7 cellular contexts compared by ENCODE assay signal in the genomic region with DNA sequence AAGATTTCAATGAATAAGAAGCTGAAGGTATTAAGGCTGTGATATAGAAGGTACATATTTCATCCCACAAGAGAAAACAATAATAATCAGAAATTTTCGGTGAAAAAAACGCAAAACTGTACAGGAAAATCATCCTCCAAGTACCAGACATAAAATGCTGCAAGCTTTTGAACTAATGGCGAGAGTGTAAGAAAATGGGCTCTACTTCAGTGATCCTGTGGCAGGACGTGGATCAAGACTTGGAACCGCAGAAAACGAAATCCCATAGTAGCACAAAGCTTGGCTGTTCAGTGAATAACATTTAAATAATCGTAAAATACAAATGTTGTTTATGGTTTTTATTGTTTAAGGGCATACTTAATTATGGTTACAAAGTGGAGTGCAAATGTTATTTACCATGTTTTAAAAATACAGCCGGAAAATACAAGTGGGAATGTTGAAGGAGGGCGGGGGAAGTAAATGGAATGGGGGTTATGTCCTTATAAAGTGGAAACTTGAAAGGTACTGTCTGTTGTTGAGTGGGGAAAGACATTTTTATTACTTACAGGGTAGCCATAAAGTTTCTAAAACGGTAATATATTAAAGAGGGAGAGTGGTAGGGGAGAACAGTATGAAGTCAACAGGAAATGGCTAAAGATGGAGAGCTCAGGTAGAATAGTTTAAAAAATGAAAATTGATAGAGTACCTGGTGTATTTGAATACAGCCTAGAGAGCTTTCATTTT. TPM values are rescaled to one million over a fixed set of nuclear protein-coding genes. Genes with fewer than 3 reads are reported as not detected.
DNase-seq lines count a peak whose midpoint lies in the region; ATAC-seq, FAIRE-seq and TF ChIP-seq lines count a peak whose summit lies in the region.

No MANE protein-coding gene starts in this region.

- TF ChIP-seq CTCF in astrocyte of the cerebellum (IDR thresholded peaks at IDR 0.05; ENCODE audit: low read depth, low read length, missing control alignments) (no peak), thoracic aorta (IDR thresholded peaks at IDR 0.05) (no peak)

- intact Hi-C loops in left colon (cut with DNase I, micrococcal nuclease), result no loop called here

- ATAC-seq in left colon, result peak; percentile 25
- no peak for ATAC-seq in thoracic aorta (ENCODE audit: insufficient number of reproducible peaks, low FRiP score, low read depth)

- DNase-seq in NCI-H1417 treated with DMSO at 0.1 percent for 48 hours (lab: John Stamatoyannopoulos, UW) (peak; percentile 73), astrocyte of the cerebellum (ENCODE audit: low read depth) (peak; percentile 2), left colon (no peak), thoracic aorta (ENCODE audit: low spot score) (no peak), cortex of kidney (lab: John Stamatoyannopoulos, UW) (no peak), ureter (ENCODE audit: low spot score) (no peak)

- in situ Hi-C loops in astrocyte of the cerebellum (cut with HindIII; ENCODE audit: low sequenced_read_pairs), result no loop called here

- peak; percentile 63 for FAIRE-seq in G401.6 (lab: Jason Lieb, UNC)

- H3K27me3 ChIP-seq in thoracic aorta (replicated peaks; ENCODE audit: insufficient read depth), result no peaks in the 10 kb centered on the region

- H3K9me3 ChIP-seq in thoracic aorta, result no peaks in the 10 kb centered on the region

- H3K36me3 ChIP-seq in thoracic aorta, result peaks cover 8% of the 10 kb centered on the region

- H3K27ac ChIP-seq in thoracic aorta, result peak overlapping the region; percentile 91 to 93

- H3K4me3 ChIP-seq in astrocyte of the cerebellum (ENCODE audit: low read depth, low read length), result peak overlapping the region; percentile 58
- H3K4me3 ChIP-seq in thoracic aorta, result peak overlapping the region; percentile 76

- peaks cover 26 to 32% of the 10 kb centered on the region in 2 donors for H3K4me1 ChIP-seq in thoracic aorta (ENCODE audit: control insufficient read depth in 1 of 2, low read depth in 2 of 2)

RNA-seq across cellular contexts. Expression of a gene that starts 1.1 kb away (rescaled TPM):
- total RNA-seq in left colon (1 to 10 TPM; 7.6 to 8.1 TPM), thoracic aorta (10 to 100 TPM in 1 of 2 donors, 1 to 10 TPM in 1; 4.7 to 10.4 TPM), ureter (7.7 TPM)

RNA-seq across cellular contexts. Expression of a gene that starts 14.6 kb away (rescaled TPM):
- total RNA-seq in left colon (not detected), thoracic aorta (not detected), ureter (not detected)

RNA-seq across cellular contexts. Expression of a gene that starts 37.7 kb away (rescaled TPM):
- total RNA-seq in left colon, result 1 to 10 TPM; 2.3 to 4.0 TPM
- 10 to 100 TPM in 1 of 2 donors, 1 to 10 TPM in 1; 4.1 to 15.1 TPM for total RNA-seq in thoracic aorta
- 11.8 TPM for total RNA-seq in ureter

Comparison
In these comparisons a context has a peak if more than half of its experiments do, and no peak if none do; other contexts are left out.
1. DNase-seq: peak in NCI-H1417 treated with DMSO at 0.1 percent for 48 hours (single experiment) and astrocyte of the cerebellum (single experiment); none in left colon (0 of 2), thoracic aorta (single experiment), cortex of kidney (single experiment) and ureter (single experiment).